ENCODE assay signal across 12 cellular contexts in genomic region chr12:108822458-108823205, GRCh38.
DNase-seq lines count a peak whose midpoint lies in the region; ATAC-seq and TF ChIP-seq lines count a peak whose summit lies in the region.
"Had no signal": no experiment of that assay in that cellular context is flagged by ENCODE, and none has a peak within 500 bp of the region (broad histone marks: within the 10 kb centered on the region; RNA-seq: fewer than 3 reads in every experiment).

No MANE protein-coding gene starts in this region.

- no peaks in the 10 kb centered on the region for H3K27me3 Mint-ChIP-seq in effector memory CD8-positive, alpha-beta T cell

- H3K9me2 ChIP-seq in DOHH2 (replicated peaks; ENCODE audit: control insufficient read depth, low read length), result no peaks in the 10 kb centered on the region

- no peak overlapping the region for H3K27ac ChIP-seq in DOHH2 (ENCODE audit: low read depth, low read length)
- peak overlapping the region; percentile 95 for H3K27ac ChIP-seq in parathyroid adenoma

- H3F3A ChIP-seq in DOHH2 (ENCODE audit: control insufficient read depth, insufficient read depth), result peaks cover 15% of the 10 kb centered on the region

- H3K4me2 ChIP-seq in DOHH2 (ENCODE audit: low read length) (peak overlapping the region; percentile 12; the same call in 1 of the 2 replicates), parathyroid adenoma (ENCODE audit: low read length) (no peak overlapping the region)

- no peak overlapping the region for H3K9ac ChIP-seq in parathyroid adenoma

- H3K9me3 Mint-ChIP-seq in effector memory CD8-positive, alpha-beta T cell, result no peaks in the 10 kb centered on the region

- DNase-seq in NCI-H69 (lab: John Stamatoyannopoulos, UW) (peak; percentile 95), NCI-H187 treated with DMSO at 0.1 percent for 48 hours (lab: John Stamatoyannopoulos, UW) (no peak)
- no peak for DNase-seq in effector memory CD8-positive, alpha-beta T cell
- no peak for DNase-seq in activated CD4-positive, CD25-positive, alpha-beta regulatory T cell treated with anti-CD3 and anti-CD28 coated beads, Interleukin-2, amount 50 U/mL, for 72 hours
- no peak for DNase-seq in stimulated activated naive CD8-positive, alpha-beta T cell treated with anti-CD3 and anti-CD28 coated beads, Interleukin-15, Interleukin-2, amounts not matched to agents 100 U/mL and 50 U/mL, for 24 hours
- no peak for DNase-seq in activated naive CD4-positive, alpha-beta T cell (lab: John Stamatoyannopoulos, UW)
- DNase-seq: activated CD8-positive, alpha-beta memory T cell treated with anti-CD3 and anti-CD28 coated beads for 24 hours; cortex of kidney; DND-41 had no signal

- H3K36me3 ChIP-seq in DOHH2 (ENCODE audit: control insufficient read depth, low read length) (peaks cover 9% of the 10 kb centered on the region; the same call in 1 of the 2 replicates), parathyroid adenoma (ENCODE audit: control insufficient read depth, insufficient read depth, low read length) (no peaks in the 10 kb centered on the region)

- TF ChIP-seq CTCF in DOHH2 (IDR thresholded peaks at IDR 0.05; ENCODE audit: low read depth, low read length, poor library complexity, severe bottlenecking) (no peak), parathyroid adenoma (IDR thresholded peaks at IDR 0.05) (no peak)

- no peaks in the 10 kb centered on the region for H3K27me3 ChIP-seq in DOHH2 (ENCODE audit: control insufficient read depth, low read length)
- H3K27me3 ChIP-seq in parathyroid adenoma (ENCODE audit: control insufficient read depth, insufficient read depth, low read length), result no peaks in the 10 kb centered on the region
- H3K27me3 ChIP-seq: Peyer's patch had no signal

- no peak overlapping the region for H3K4me3 Mint-ChIP-seq in effector memory CD8-positive, alpha-beta T cell

- peaks cover 4% of the 10 kb centered on the region for H3K79me2 ChIP-seq in DOHH2 (ENCODE audit: control insufficient read depth, low read length)
- peaks cover 5% of the 10 kb centered on the region for H3K79me2 ChIP-seq in parathyroid adenoma

- ATAC-seq in effector memory CD8-positive, alpha-beta T cell (replicated peaks), result no peak
- no peak for ATAC-seq in stimulated activated naive CD8-positive, alpha-beta T cell treated with anti-CD3 and anti-CD28 coated beads, Interleukin-15, Interleukin-2, amounts not matched to agents 100 U/mL and 50 U/mL, for 24 hours

- H3K4me3 ChIP-seq in DOHH2 (ENCODE audit: low read length) (no peak overlapping the region), parathyroid adenoma (ENCODE audit: low read depth, low read length) (no peak overlapping the region)
- H3K4me3 ChIP-seq: Peyer's patch had no signal

- H3K9me3 ChIP-seq in DOHH2 (ENCODE audit: control insufficient read depth, insufficient read depth, low read length) (no peaks in the 10 kb centered on the region), parathyroid adenoma (ENCODE audit: control insufficient read depth, low read length) (no peaks in the 10 kb centered on the region)
- H3K9me3 ChIP-seq: Peyer's patch had no signal

- H3K4me1 ChIP-seq in DOHH2 (ENCODE audit: control insufficient read depth, low read length) (peaks cover 65% of the 10 kb centered on the region), parathyroid adenoma (peaks cover 72% of the 10 kb centered on the region)

- H3K36me3 Mint-ChIP-seq in effector memory CD8-positive, alpha-beta T cell (ENCODE audit: insufficient read depth), result peaks cover 26% of the 10 kb centered on the region

- no peaks in the 10 kb centered on the region; the same call in 1 of the 2 replicates for H4K20me1 ChIP-seq in DOHH2 (ENCODE audit: control insufficient read depth, insufficient read depth, low read depth, low read length)

- H3K4me1 Mint-ChIP-seq in effector memory CD8-positive, alpha-beta T cell (ENCODE audit: low read depth in 2 of 2), result peaks cover 5 to 23% of the 10 kb centered on the region in 2 donors

- no peak overlapping the region for H2AFZ ChIP-seq in parathyroid adenoma

- H3K27ac Mint-ChIP-seq in effector memory CD8-positive, alpha-beta T cell, result peak overlapping the region; percentile 69 to 78
